ENCODE assay signal across 20 cellular contexts in the genomic region with DNA sequence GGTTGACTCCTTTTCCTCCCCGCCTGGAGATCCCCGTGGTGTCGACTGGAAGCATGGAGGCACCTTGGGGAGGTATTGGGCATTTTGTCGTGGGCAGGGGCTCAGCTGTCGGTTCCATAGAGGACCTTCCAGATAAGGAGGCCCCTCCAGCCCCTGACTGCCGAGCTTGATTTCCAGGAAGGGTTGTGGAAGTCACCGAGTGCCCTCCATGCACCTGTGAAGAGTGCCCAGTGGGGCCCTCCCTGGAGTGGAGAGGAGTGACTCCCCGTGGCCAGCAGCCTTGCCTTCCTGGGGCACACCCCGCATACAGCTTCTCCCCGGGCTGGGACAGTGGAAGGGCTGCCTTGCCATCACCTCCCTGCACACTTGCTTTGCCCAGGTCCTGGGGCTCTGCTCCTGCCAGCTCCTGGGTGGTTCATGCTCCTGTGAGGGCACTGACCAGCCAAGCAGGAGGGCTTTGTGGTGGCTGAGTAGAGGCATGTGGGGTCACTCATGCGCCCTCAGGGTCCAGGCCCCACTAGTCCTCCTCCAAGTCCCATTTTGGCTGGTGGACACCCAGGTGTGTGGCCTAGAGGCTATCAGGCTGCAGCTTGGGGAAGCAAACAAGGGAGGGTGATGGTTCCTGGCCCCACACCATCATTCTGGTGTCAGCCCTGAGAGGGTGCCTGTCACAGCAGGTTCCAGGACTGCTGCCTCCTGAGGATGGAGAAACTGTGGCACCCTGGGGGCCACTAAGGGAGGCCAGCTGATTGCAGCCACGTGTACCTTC.
"Had no signal": no experiment of that assay in that cellular context is flagged by ENCODE, and none has a peak within 500 bp of the region (broad histone marks: within the 10 kb centered on the region; RNA-seq: fewer than 3 reads in every experiment).

No MANE protein-coding gene starts in this region.

- H3K4me3 ChIP-seq: cardiac muscle cell, esophagus muscularis mucosa, gastroesophageal sphincter, heart left ventricle, tibial nerve, uterus had no signal

- H3K4me1 ChIP-seq: tibial nerve, uterus had no signal

- H3K27ac ChIP-seq: cardiac muscle cell, esophagus muscularis mucosa, gastroesophageal sphincter, heart left ventricle, tibial nerve, uterus had no signal

- H3K9me3 ChIP-seq: esophagus muscularis mucosa, gastroesophageal sphincter, heart left ventricle, tibial nerve, uterus had no signal

- FAIRE-seq: endothelial cell of umbilical vein had no signal

- DNase-seq: activated CD8-positive, alpha-beta T cell treated with anti-CD3 and anti-CD28 coated beads for 36 hours; activated gamma-delta T cell treated with Interleukin-2 at 50 U/mL for 16 hours; activated naive CD8-positive, alpha-beta T cell treated with anti-CD3 and anti-CD28 coated beads for 36 hours; activated T-cell treated with anti-CD3 and anti-CD28 coated beads, Interleukin-2, amount 50 U/mL, for 72 hours; amniotic stem cell; dermis blood vessel endothelial cell; effector memory CD4-positive, alpha-beta T cell; retina; stimulated activated CD4-positive, alpha-beta T cell treated with anti-CD3 and anti-CD28 coated beads, Interleukin-12 subunit alpha, Interleukin-12 subunit beta, amount 100 ng/mL, for 4 hours; stimulated activated CD4-positive, alpha-beta T cell treated with anti-CD3 and anti-CD28 coated beads, Interleukin-1b, Interleukin-23, amount 100 ng/mL, for 48 hours; stimulated activated naive CD4-positive, alpha-beta T cell treated with Interleukin-2 at 50 U/mL for 16 hours; SW 1271; uterus had no signal

- H3K27me3 ChIP-seq: cardiac muscle cell, esophagus muscularis mucosa, gastroesophageal sphincter, tibial nerve had no signal

- H3K4me3 Mint-ChIP-seq: activated CD8-positive, alpha-beta T cell treated with anti-CD3 and anti-CD28 coated beads for 36 hours; activated naive CD8-positive, alpha-beta T cell treated with anti-CD3 and anti-CD28 coated beads for 36 hours; activated T-cell treated with anti-CD3 and anti-CD28 coated beads, Interleukin-2, amount 50 U/mL, for 72 hours had no signal

- H3K36me3 ChIP-seq: cardiac muscle cell, tibial nerve, uterus had no signal

- H3K27ac Mint-ChIP-seq: activated CD8-positive, alpha-beta T cell treated with anti-CD3 and anti-CD28 coated beads for 36 hours; activated naive CD8-positive, alpha-beta T cell treated with anti-CD3 and anti-CD28 coated beads for 36 hours; activated T-cell treated with anti-CD3 and anti-CD28 coated beads, Interleukin-2, amount 50 U/mL, for 72 hours had no signal

- H3K9me3 Mint-ChIP-seq: activated CD8-positive, alpha-beta T cell treated with anti-CD3 and anti-CD28 coated beads for 36 hours; activated naive CD8-positive, alpha-beta T cell treated with anti-CD3 and anti-CD28 coated beads for 36 hours; activated T-cell treated with anti-CD3 and anti-CD28 coated beads, Interleukin-2, amount 50 U/mL, for 72 hours; natural killer cell treated with Interleukin-12 subunit alpha and Interleukin-12 subunit beta and Interleukin-15 and Interleukin-18, amount 100 ng/mL, for 72 hours had no signal

- ATAC-seq: activated CD8-positive, alpha-beta T cell treated with anti-CD3 and anti-CD28 coated beads for 36 hours; activated T-cell treated with anti-CD3 and anti-CD28 coated beads, Interleukin-2, amount 50 U/mL, for 72 hours; gastroesophageal sphincter; natural killer cell treated with Interleukin-12 subunit alpha and Interleukin-12 subunit beta and Interleukin-15 and Interleukin-18, amount 100 ng/mL, for 72 hours had no signal
